Comparison of ENCODE assay signal across 9 cellular contexts in genomic region chr20:1390552-1391403, GRCh38. TPM values are rescaled to one million over a fixed set of nuclear protein-coding genes. Genes with fewer than 3 reads are reported as not detected.
DNase-seq lines count a peak whose midpoint lies in the region; ATAC-seq and TF ChIP-seq lines count a peak whose summit lies in the region.
"Had no signal": no experiment of that assay in that cellular context is flagged by ENCODE, and none has a peak within 500 bp of the region (broad histone marks: within the 10 kb centered on the region; RNA-seq: fewer than 3 reads in every experiment).

No MANE protein-coding gene starts in this region.

- H3K4me1 ChIP-seq in Caco-2 (peaks cover 12% of the 10 kb centered on the region), PC-9 (replicated peaks; ENCODE audit: insufficient read depth) (peaks cover 48% of the 10 kb centered on the region), neutrophil (ENCODE audit: control insufficient read depth in 1 of 2, insufficient read depth in 1 of 2, low read depth in 1 of 2, low read length in 1 of 2) (peaks cover 93% of the 10 kb centered on the region in 2 experiments)
- H3K4me1 ChIP-seq in effector memory CD4-positive, alpha-beta T cell (ENCODE audit: control insufficient read depth, insufficient read depth, low read length, poor library complexity, severe bottlenecking): peaks cover 46% of the 10 kb centered on the region

- H3K27me3 Mint-ChIP-seq in Caco-2 (ENCODE audit: insufficient read depth, unreplicated experiment): no peaks in the 10 kb centered on the region

- H3K27me3 ChIP-seq in Caco-2 (replicated peaks; ENCODE audit: control insufficient read depth, insufficient read depth, low read length) (no peaks in the 10 kb centered on the region), PC-9 (ENCODE audit: insufficient read depth, low read depth) (no peaks in the 10 kb centered on the region), neutrophil (no peaks in the 10 kb centered on the region)
- no peaks in the 10 kb centered on the region for H3K27me3 ChIP-seq in effector memory CD4-positive, alpha-beta T cell (replicated peaks; ENCODE audit: control insufficient read depth, insufficient read depth, low read length, poor library complexity, severe bottlenecking)

- H3K36me3 ChIP-seq in Caco-2 (ENCODE audit: control insufficient read depth, insufficient read depth, low read length) (peaks cover 2% of the 10 kb centered on the region), PC-9 (ENCODE audit: low read depth) (peaks cover 4% of the 10 kb centered on the region; the same call in 1 of the 2 replicates), neutrophil (peaks cover 11% of the 10 kb centered on the region)
- H3K36me3 ChIP-seq in effector memory CD4-positive, alpha-beta T cell (ENCODE audit: control insufficient read depth, insufficient read depth, low read length): no peaks in the 10 kb centered on the region

- H2AFZ ChIP-seq in PC-9: no peak overlapping the region

- intact Hi-C loops in Caco-2 (cut with micrococcal nuclease; ENCODE audit: unreplicated experiment) (loop anchor here (5.0 kb wide), 1 partner anchor 63 kb away; the partner anchor contains the start of gene SDCBP2), PC-9 (cut with micrococcal nuclease; ENCODE audit: unreplicated experiment) (loop anchor here (1.0 kb wide), 1 partner anchor 26 kb away; no protein-coding TSS in a partner anchor)

- H3K9me2 ChIP-seq in PC-9 (ENCODE audit: insufficient read depth): no peaks in the 10 kb centered on the region

- H3K79me2 ChIP-seq in PC-9 (ENCODE audit: low read depth): peaks cover 74% of the 10 kb centered on the region

- BruUV-seq in Caco-2 (replicated peaks; lab: Mats Ljungman, UMichigan): no TSS peak
- BruUV-seq in PC-9 (replicated peaks; lab: Mats Ljungman, UMichigan): no TSS peak

- peaks cover 8% of the 10 kb centered on the region; the same call in 1 of the 2 replicates for H3F3A ChIP-seq in PC-9 (ENCODE audit: insufficient read depth, low read depth)

- no peak for TF ChIP-seq CTCF in Caco-2 (IDR thresholded peaks at IDR 0.05; ENCODE audit: insufficient read depth in 1 of 2, low read depth in 1 of 2, low read length in 1 of 2, severe bottlenecking in 1 of 2, unreplicated experiment in 1 of 2)
- TF ChIP-seq CTCF in PC-9 (conservative IDR thresholded peaks at IDR 0.05): no peak
- TF ChIP-seq CTCF in neutrophil (IDR thresholded peaks at IDR 0.05): no peak

- no peak overlapping the region for H3K4me3 ChIP-seq in Caco-2 (ENCODE audit: low read depth, low read length)
- peak overlapping the region; percentile 97 for H3K4me3 ChIP-seq in PC-9
- peak overlapping the region; percentile 69 for H3K4me3 ChIP-seq in effector memory CD4-positive, alpha-beta T cell (ENCODE audit: insufficient read depth, low read depth, low read length, poor library complexity, severe bottlenecking)
- H3K4me3 ChIP-seq in neutrophil (ENCODE audit: low read depth in 1 of 2, low read length in 1 of 2): peak overlapping the region; percentile 79 to 86

- peak overlapping the region; percentile 92 for H3K4me3 Mint-ChIP-seq in Caco-2 (ENCODE audit: unreplicated experiment)

- H3K27ac ChIP-seq in PC-9 (no peak overlapping the region), neutrophil (peak overlapping the region; percentile 96)
- H3K27ac ChIP-seq in effector memory CD4-positive, alpha-beta T cell (ENCODE audit: insufficient read depth, low read length, poor library complexity, severe bottlenecking): peak overlapping the region; percentile 70

- H3K27ac Mint-ChIP-seq in Caco-2 (ENCODE audit: unreplicated experiment): no peak overlapping the region

- POLR2A ChIA-PET in Caco-2 (lab: Charles Lee): no interaction called here
- POLR2A ChIA-PET in PC-9 (lab: Charles Lee; ENCODE audit: unreplicated experiment): interaction anchor here (0.7 kb wide), 1 partner anchor 77 kb away, joined by 42 read pairs; no protein-coding TSS in a partner anchor

- H3K9me3 ChIP-seq in Caco-2: no peaks in the 10 kb centered on the region
- H3K9me3 ChIP-seq in PC-9 (ENCODE audit: insufficient read depth, low read depth): no peaks in the 10 kb centered on the region
- H3K9me3 ChIP-seq in effector memory CD4-positive, alpha-beta T cell (ENCODE audit: control insufficient read depth, low read length): no peaks in the 10 kb centered on the region
- no peaks in the 10 kb centered on the region for H3K9me3 ChIP-seq in neutrophil

- peak overlapping the region; percentile 100 for H3K4me2 ChIP-seq in PC-9

- no peaks in the 10 kb centered on the region for H3K9me3 Mint-ChIP-seq in Caco-2 (ENCODE audit: unreplicated experiment)

- no peak for ATAC-seq in HG02970 (IDR thresholded peaks at IDR 0.05; ENCODE audit: low FRiP score, unreplicated experiment)

- CTCF ChIA-PET in Caco-2 (lab: Charles Lee) (interaction anchor here (1.8 kb wide), 1 partner anchor 113 kb away, joined by 5 read pairs; no protein-coding TSS in a partner anchor), PC-9 (lab: Charles Lee) (interaction anchor here (0.6 to 0.7 kb wide), 3 partner anchors 33 to 111 kb away, joined by 9 to 15 read pairs (median 11); no protein-coding TSS in a partner anchor)

- H4K20me1 ChIP-seq in PC-9 (ENCODE audit: insufficient read depth): peaks cover 54% of the 10 kb centered on the region

- peaks cover 22% of the 10 kb centered on the region for H3K36me3 Mint-ChIP-seq in Caco-2 (ENCODE audit: insufficient read depth, unreplicated experiment)

- peaks cover 16% of the 10 kb centered on the region for H3K4me1 Mint-ChIP-seq in Caco-2 (ENCODE audit: low read depth, unreplicated experiment)

- DNase-seq in Caco-2 (no peak), PC-9 (no peak), COR-L47 (lab: John Stamatoyannopoulos, UW) (no peak), kidney tubule cell (ENCODE audit: low spot score) (no peak), NCI-H1436 treated with DMSO at 0.1 percent for 48 hours (lab: John Stamatoyannopoulos, UW) (no peak)
- no peak for DNase-seq in effector memory CD4-positive, alpha-beta T cell
- DNase-seq: T-helper 9 cell had no signal

RNA-seq across cellular contexts. Expression of gene FKBP1A, which starts 2.1 kb away (rescaled TPM):
- 220 and 228 TPM in 2 replicates for total RNA-seq in Caco-2 (2022)
- 248 and 320 TPM in 2 replicates for total RNA-seq in PC-9 (2021)
